Comparison of ENCODE assay signal across 9 cellular contexts in the genomic region with DNA sequence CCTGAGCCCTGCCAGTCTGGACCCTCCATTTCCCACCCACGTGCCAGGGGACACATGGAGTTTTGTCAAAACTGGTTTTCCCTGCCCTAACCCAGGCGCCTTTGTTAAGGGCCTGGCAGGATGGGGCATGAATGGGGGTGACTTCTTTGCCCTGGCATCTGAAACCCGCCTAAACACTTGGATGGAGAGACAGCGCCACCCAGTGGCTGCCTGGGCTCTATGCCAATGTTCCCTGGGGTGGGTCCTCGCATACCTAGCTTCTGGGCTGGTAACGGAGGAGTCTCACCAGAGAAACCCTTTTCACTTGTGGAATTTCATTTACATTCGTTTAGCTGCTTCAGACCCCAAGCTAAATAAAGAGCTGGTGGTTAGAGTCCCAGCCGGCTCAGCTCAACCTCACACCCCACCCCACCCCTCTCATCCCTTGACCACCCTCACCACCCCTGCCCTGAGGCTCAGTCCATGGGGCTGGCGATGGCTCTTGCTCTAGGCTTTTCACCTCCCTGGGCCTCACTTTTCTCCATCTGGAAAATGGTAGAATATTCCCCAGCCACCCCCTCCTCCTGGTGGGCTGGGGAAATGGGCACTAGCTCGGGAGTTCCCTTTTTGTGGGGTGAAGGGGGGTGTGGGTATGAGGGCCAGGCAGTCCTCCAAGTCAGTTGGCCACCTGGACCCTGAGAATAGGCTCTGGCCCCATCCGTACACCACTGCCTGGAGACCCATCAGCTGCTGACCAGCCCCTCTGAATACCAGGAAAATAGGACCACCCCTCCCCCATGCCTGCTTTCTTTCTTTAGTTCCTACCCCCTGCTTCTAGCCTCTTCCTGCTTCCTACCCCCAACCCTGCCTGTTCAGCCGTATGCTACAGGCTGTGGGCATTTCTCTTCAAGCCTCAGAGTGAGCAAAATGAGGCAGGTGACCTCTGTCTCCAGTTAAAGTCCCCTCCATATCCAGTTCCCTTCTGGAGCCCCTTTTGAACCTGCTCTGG. TPM values are rescaled to one million over a fixed set of nuclear protein-coding genes. Genes with fewer than 3 reads are reported as not detected.
DNase-seq lines count a peak whose midpoint lies in the region; ATAC-seq, FAIRE-seq and TF ChIP-seq lines count a peak whose summit lies in the region.
"Had no signal": no experiment of that assay in that cellular context is flagged by ENCODE, and none has a peak within 500 bp of the region (broad histone marks: within the 10 kb centered on the region; RNA-seq: fewer than 3 reads in every experiment).

No MANE protein-coding gene starts in this region.

- peak; percentile 20 for FAIRE-seq in H54 (lab: Jason Lieb, UNC)

- in situ Hi-C loops in Caki2 (cut with HindIII; ENCODE audit: low pct_unique_long_range_greater_than_20kb, low sequenced_read_pairs), result no loop called here

- TF ChIP-seq CTCF in chondrocyte (IDR thresholded peaks at IDR 0.05), result peak; percentile 84

- peak; percentile 73 for ATAC-seq in left colon

- DNase-seq in Caki2 (ENCODE audit: low read depth), result peak; percentile 1
- DNase-seq in H54 (ENCODE audit: insufficient read length, low spot score), result peak; percentile 54
- peak; percentile 47 for DNase-seq in NCI-H2171 (lab: John Stamatoyannopoulos, UW)
- peak; percentile 63 for DNase-seq in activated CD4-positive, alpha-beta T cell treated with anti-CD3 and anti-CD28 coated beads for 1 hour
- peak; percentile 54 for DNase-seq in chondrocyte (ENCODE audit: low spot score)
- peak; percentile 33 to 72 for DNase-seq in left colon
- peak; percentile 74 for DNase-seq in stimulated activated CD4-positive, alpha-beta T cell treated with anti-CD3 and anti-CD28 coated beads, Interleukin-4, amount 100 ng/mL, for 1 hour
- DNase-seq in NCI-H774 (lab: John Stamatoyannopoulos, UW), result no peak

- intact Hi-C loops in left colon (cut with DNase I, micrococcal nuclease), result loop anchor here in 1 of 2 donors (10.0 kb wide), 1 partner anchor 398 kb away; the partner anchor contains the start of gene EFNB1

- no peaks in the 10 kb centered on the region for H3K27me3 Mint-ChIP-seq in chondrocyte (ENCODE audit: low read depth)
- H3K27me3 Mint-ChIP-seq: activated naive CD4-positive, alpha-beta T cell treated with anti-CD3 and anti-CD28 coated beads, Interleukin-2, amount 50 U/mL, for 24 hours had no signal

- no peak overlapping the region for H3K27ac Mint-ChIP-seq in chondrocyte (ENCODE audit: unreplicated experiment)
- H3K27ac Mint-ChIP-seq: activated naive CD4-positive, alpha-beta T cell treated with anti-CD3 and anti-CD28 coated beads, Interleukin-2, amount 50 U/mL, for 24 hours had no signal

- no peak for TF ChIP-seq POLR2A in H54 (IDR thresholded peaks at IDR 0.05; ENCODE audit: low read depth, low read length)

- no peak overlapping the region for H3K4me3 Mint-ChIP-seq in chondrocyte (ENCODE audit: unreplicated experiment)
- H3K4me3 Mint-ChIP-seq: activated naive CD4-positive, alpha-beta T cell treated with anti-CD3 and anti-CD28 coated beads, Interleukin-2, amount 50 U/mL, for 24 hours had no signal

- H3K9me3 Mint-ChIP-seq in chondrocyte (ENCODE audit: low read depth), result peaks cover 3% of the 10 kb centered on the region
- H3K9me3 Mint-ChIP-seq: activated naive CD4-positive, alpha-beta T cell treated with anti-CD3 and anti-CD28 coated beads, Interleukin-2, amount 50 U/mL, for 24 hours had no signal

- H3K36me3 Mint-ChIP-seq in chondrocyte (ENCODE audit: low read depth), result no peaks in the 10 kb centered on the region
- H3K36me3 Mint-ChIP-seq: activated naive CD4-positive, alpha-beta T cell treated with anti-CD3 and anti-CD28 coated beads, Interleukin-2, amount 50 U/mL, for 24 hours had no signal

- no peaks in the 10 kb centered on the region for H3K4me1 Mint-ChIP-seq in chondrocyte (ENCODE audit: low read depth)
- H3K4me1 Mint-ChIP-seq: activated naive CD4-positive, alpha-beta T cell treated with anti-CD3 and anti-CD28 coated beads, Interleukin-2, amount 50 U/mL, for 24 hours had no signal

RNA-seq across cellular contexts. Expression of gene PJA1, which starts 57.1 kb away (rescaled TPM):
- total RNA-seq in Caki2 (2014; rRNA removed; shearing (Covaris generic); ENCODE audit: low replicate concordance), result 17.3 and 32.7 TPM in 2 replicates
- total RNA-seq in chondrocyte (20.7 to 34.8 TPM (median 30.1 TPM) in 3 replicates), left colon (1 to 10 TPM; 5.8 to 6.7 TPM)
